ENCODE assay signal across 26 cellular contexts in the genomic region with DNA sequence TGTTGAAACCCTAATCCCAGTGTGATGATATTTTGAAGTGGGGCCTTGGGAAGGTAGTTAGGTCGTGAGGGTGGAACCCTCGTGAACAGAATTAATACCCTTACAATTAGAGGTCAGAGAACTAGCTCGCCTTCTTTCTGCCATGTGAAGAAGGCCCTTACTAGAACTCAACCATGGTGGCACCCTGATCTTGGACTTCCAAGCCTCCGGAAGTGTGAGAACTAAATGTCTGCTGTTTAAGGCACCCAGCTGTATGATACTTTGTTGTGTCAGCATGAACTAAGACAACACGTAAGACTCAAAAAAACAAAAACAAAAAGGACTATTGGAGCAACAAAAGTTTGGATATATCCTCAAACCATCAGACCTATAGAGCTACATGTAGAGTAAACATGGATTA.
"Had no signal": no experiment of that assay in that cellular context is flagged by ENCODE, and none has a peak within 500 bp of the region (broad histone marks: within the 10 kb centered on the region; RNA-seq: fewer than 3 reads in every experiment).

No MANE protein-coding gene starts in this region.

- H3K4me1 ChIP-seq: parathyroid adenoma, suprapubic skin, uterus had no signal

- H3K4me3 Mint-ChIP-seq: activated T-helper 1 cell treated with anti-CD3 and anti-CD28 coated beads, Interleukin-12 subunit alpha, Interleukin-12 subunit beta, Interleukin-2, Interleukin-4 antibody, amounts not matched to agents 30 ng/mL and 10 ng/mL and 1 ng/mL, durations not matched to agents 14 hours and 24 hours and 36 hours; endodermal cell; nephron had no signal

- H3K36me3 ChIP-seq: uterus had no signal

- H3K27ac ChIP-seq: coronary artery, epithelial cell of prostate, gastroesophageal sphincter, parathyroid adenoma, stomach, suprapubic skin, transverse colon, uterus, VCaP had no signal

- H3K27ac Mint-ChIP-seq: endodermal cell, nephron had no signal

- DNase-seq: activated CD4-positive, CD25-positive, alpha-beta regulatory T cell treated with anti-CD3 and anti-CD28 coated beads, Interleukin-2, amount 50 U/mL, for 72 hours; activated CD8-positive, alpha-beta memory T cell treated with anti-CD3 and anti-CD28 coated beads, Interleukin-2, amount 50 U/mL, for 48 hours; activated gamma-delta T cell treated with Interleukin-2 at 50 U/mL for 16 hours; amniotic stem cell; cerebellar nuclear complex; endodermal cell; head of caudate nucleus; left ventricle myocardium superior; mammary epithelial cell; midbrain; nucleus accumbens; right cardiac atrium; stimulated activated CD4-positive, alpha-beta T cell treated with anti-CD3 and anti-CD28 coated beads, Interleukin-12 subunit alpha, Interleukin-12 subunit beta, amount 100 ng/mL, for 4 hours; stomach; SW 1271; transverse colon; uterus had no signal

- H3K4me1 Mint-ChIP-seq: endodermal cell had no signal

- H3K27me3 ChIP-seq: gastroesophageal sphincter, stomach, suprapubic skin, transverse colon, uterus had no signal

- H3K9me3 Mint-ChIP-seq: activated naive CD4-positive, alpha-beta T cell treated with anti-CD3 and anti-CD28 coated beads, Interleukin-2, amount 50 U/mL, for 72 hours; activated T-helper 1 cell treated with anti-CD3 and anti-CD28 coated beads, Interleukin-12 subunit alpha, Interleukin-12 subunit beta, Interleukin-2, Interleukin-4 antibody, amounts not matched to agents 30 ng/mL and 10 ng/mL and 1 ng/mL, durations not matched to agents 14 hours and 24 hours and 36 hours; endodermal cell; nephron had no signal

- H3K4me3 ChIP-seq: coronary artery, gastroesophageal sphincter, stomach, suprapubic skin, transverse colon, uterus had no signal

- H3K9me3 ChIP-seq: gastroesophageal sphincter, stomach, suprapubic skin, transverse colon, uterus had no signal

- ATAC-seq: activated naive CD4-positive, alpha-beta T cell treated with anti-CD3 and anti-CD28 coated beads, Interleukin-2, amount 50 U/mL, for 72 hours; gastroesophageal sphincter; left ventricle myocardium superior; right cardiac atrium had no signal
